In the genomic region with DNA sequence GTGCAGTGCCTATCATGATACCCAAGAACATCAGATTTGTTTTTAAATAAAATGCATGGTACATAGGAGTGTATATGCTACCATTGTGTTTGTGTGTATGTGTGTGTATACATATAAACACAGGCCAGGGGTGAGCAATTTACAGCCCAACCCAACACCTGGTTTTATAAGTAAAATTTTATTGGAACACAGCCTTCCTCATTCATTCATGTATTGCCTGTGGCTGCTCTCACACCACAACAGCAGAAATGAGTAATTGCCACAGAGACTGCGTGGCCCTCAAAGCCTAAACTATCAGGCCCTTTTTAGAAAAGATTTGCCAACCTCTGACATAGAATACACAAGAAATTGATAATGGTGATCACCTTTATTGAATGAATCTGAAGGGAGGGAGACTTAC, we compare ENCODE assay signal across 29 cellular contexts.
"Had no signal": no experiment of that assay in that cellular context is flagged by ENCODE, and none has a peak within 500 bp of the region (broad histone marks: within the 10 kb centered on the region; RNA-seq: fewer than 3 reads in every experiment).

No MANE protein-coding gene starts in this region.

- H3K9ac ChIP-seq: neural progenitor cell, parathyroid adenoma had no signal

- H2AFZ ChIP-seq: hepatocyte, neural progenitor cell, parathyroid adenoma had no signal

- H3K4me3 Mint-ChIP-seq: naive thymus-derived CD4-positive, alpha-beta T cell; nephron; neural progenitor cell; stimulated activated memory B cell treated with anti-CD40 and anti-IgM and Interleukin-4, amounts not matched to agents 10 μg/mL and 1 μg/mL and 100 μg/mL, for 72 hours; stimulated activated naive CD8-positive, alpha-beta T cell treated with anti-CD3 and anti-CD28 coated beads, Interleukin-15, Interleukin-2, amounts not matched to agents 100 ng/mL and 50 ng/mL, for 24 hours had no signal

- H3K27ac Mint-ChIP-seq: naive thymus-derived CD4-positive, alpha-beta T cell; nephron; neural progenitor cell; stimulated activated memory B cell treated with anti-CD40 and anti-IgM and Interleukin-4, amounts not matched to agents 10 μg/mL and 1 μg/mL and 100 μg/mL, for 72 hours; stimulated activated naive CD8-positive, alpha-beta T cell treated with anti-CD3 and anti-CD28 coated beads, Interleukin-15, Interleukin-2, amounts not matched to agents 100 ng/mL and 50 ng/mL, for 24 hours had no signal

- H3K9me3 ChIP-seq: esophagus muscularis mucosa, psoas muscle, sigmoid colon, suprapubic skin, transverse colon, upper lobe of right lung, uterus had no signal

- H3K4me3 ChIP-seq: coronary artery, esophagus muscularis mucosa, gastroesophageal sphincter, heart left ventricle, hepatocyte, left lung, neural progenitor cell, psoas muscle, sigmoid colon, suprapubic skin, transverse colon, upper lobe of right lung, uterus had no signal

- H3K4me2 ChIP-seq: hepatocyte, neural progenitor cell had no signal

- H3K4me1 Mint-ChIP-seq: naive thymus-derived CD4-positive, alpha-beta T cell; neural progenitor cell; stimulated activated memory B cell treated with anti-CD40 and anti-IgM and Interleukin-4, amounts not matched to agents 10 μg/mL and 1 μg/mL and 100 μg/mL, for 72 hours had no signal

- DNase-seq: dermis blood vessel endothelial cell; effector memory CD4-positive, alpha-beta T cell; heart left ventricle; kidney; left cardiac atrium; left lung; mesendoderm; midbrain; naive thymus-derived CD4-positive, alpha-beta T cell; psoas muscle; right cardiac atrium; sigmoid colon; stimulated activated CD4-positive, alpha-beta T cell treated with anti-CD3 and anti-CD28 coated beads, Interleukin-2, amount 100 ng/mL, for 24 hours; stimulated activated CD4-positive, alpha-beta T cell treated with anti-CD3 and anti-CD28 coated beads, Interleukin-4, amount 100 ng/mL, for 24 hours; transverse colon; upper lobe of right lung; uterus had no signal

- ATAC-seq: foreskin keratinocyte; gastroesophageal sphincter; heart left ventricle; left cardiac atrium; psoas muscle; right cardiac atrium; stimulated activated memory B cell treated with anti-CD40 and anti-IgM and Interleukin-4, amounts not matched to agents 10 μg/mL and 1 μg/mL and 100 μg/mL, for 72 hours had no signal

- FAIRE-seq: endothelial cell of umbilical vein, kidney had no signal

- H3K27ac ChIP-seq: coronary artery, esophagus muscularis mucosa, foreskin keratinocyte, gastroesophageal sphincter, heart left ventricle, hepatocyte, left lung, neural progenitor cell, parathyroid adenoma, psoas muscle, sigmoid colon, suprapubic skin, transverse colon, upper lobe of right lung, uterus had no signal

- H3K27me3 Mint-ChIP-seq: stimulated activated memory B cell treated with anti-CD40 and anti-IgM and Interleukin-4, amounts not matched to agents 10 μg/mL and 1 μg/mL and 100 μg/mL, for 72 hours; stimulated activated naive CD8-positive, alpha-beta T cell treated with anti-CD3 and anti-CD28 coated beads, Interleukin-15, Interleukin-2, amounts not matched to agents 100 ng/mL and 50 ng/mL, for 24 hours had no signal

- H3K36me3 ChIP-seq: gastroesophageal sphincter, left lung, neural progenitor cell, sigmoid colon, suprapubic skin, upper lobe of right lung, uterus had no signal

- H3K79me2 ChIP-seq: hepatocyte, parathyroid adenoma had no signal

- H3K4me1 ChIP-seq: esophagus muscularis mucosa, gastroesophageal sphincter, left lung, parathyroid adenoma, psoas muscle, sigmoid colon, transverse colon, upper lobe of right lung, uterus had no signal

- H3K27me3 ChIP-seq: esophagus muscularis mucosa, foreskin keratinocyte, gastroesophageal sphincter, heart left ventricle, hepatocyte, left lung, neural progenitor cell, sigmoid colon, suprapubic skin, transverse colon, upper lobe of right lung, uterus had no signal

- H3K36me3 Mint-ChIP-seq: neural progenitor cell; stimulated activated memory B cell treated with anti-CD40 and anti-IgM and Interleukin-4, amounts not matched to agents 10 μg/mL and 1 μg/mL and 100 μg/mL, for 72 hours had no signal
